In genomic region chr11:108221401-108221800, GRCh38 we compare ENCODE assay signal across 9 cellular contexts. TPM values are rescaled to one million over a fixed set of nuclear protein-coding genes. Genes with fewer than 3 reads are reported as not detected.
A peak's percentile ranks its signal among the peaks of the same experiment; 100 is the strongest.
DNase-seq lines count a peak whose midpoint lies in the region; ATAC-seq and TF ChIP-seq lines count a peak whose summit lies in the region.
"Had no signal": no experiment of that assay in that cellular context is flagged by ENCODE, and none has a peak within 500 bp of the region (broad histone marks: within the 10 kb centered on the region; RNA-seq: fewer than 3 reads in every experiment).

No MANE protein-coding gene starts in this region.

- peaks cover 7% of the 10 kb centered on the region for H3K36me3 Mint-ChIP-seq in CD4-positive, CD25-positive, alpha-beta regulatory T cell

- H3K9me2 ChIP-seq in Loucy (replicated peaks; ENCODE audit: low read depth, low read length): no peaks in the 10 kb centered on the region

- H2AFZ ChIP-seq in Loucy (ENCODE audit: low read length): no peak overlapping the region

- peak overlapping the region; percentile 99 for H3K4me3 ChIP-seq in CD4-positive, CD25-positive, alpha-beta regulatory T cell (ENCODE audit: low read depth, low read length)
- H3K4me3 ChIP-seq in Loucy (ENCODE audit: low read length, poor library complexity, severe bottlenecking) (peak overlapping the region; percentile 96), epithelial cell of esophagus (ENCODE audit: low read length) (peak overlapping the region; percentile 99), neutrophil (ENCODE audit: low read depth in 1 of 2, low read length in 1 of 2) (peak overlapping the region; percentile 85 to 97)

- H3K4me3 Mint-ChIP-seq in CD4-positive, CD25-positive, alpha-beta regulatory T cell: no peak overlapping the region

- H3K9ac ChIP-seq in Loucy (ENCODE audit: low read depth, low read length, poor library complexity, severe bottlenecking): peak overlapping the region; percentile 94

- H3K27me3 ChIP-seq in CD4-positive, CD25-positive, alpha-beta regulatory T cell (ENCODE audit: control insufficient read depth, insufficient read depth, low read length): no peaks in the 10 kb centered on the region
- H3K27me3 ChIP-seq in Loucy (ENCODE audit: insufficient read depth, low read length, poor library complexity, severe bottlenecking) (no peaks in the 10 kb centered on the region), neutrophil (no peaks in the 10 kb centered on the region)

- H3F3A ChIP-seq in Loucy (ENCODE audit: low read depth): no peaks in the 10 kb centered on the region

- DNase-seq in CD4-positive, CD25-positive, alpha-beta regulatory T cell: peak in 2 of 3 donors; percentile 19 to 56
- DNase-seq in epithelial cell of esophagus (ENCODE audit: low read depth) (no peak), NCI-H187 treated with DMSO at 0.1 percent for 48 hours (lab: John Stamatoyannopoulos, UW) (no peak)
- DNase-seq: islet precursor cell had no signal

- ATAC-seq in CD4-positive, CD25-positive, alpha-beta regulatory T cell (ENCODE audit: low read depth in 2 of 2): no peak
- ATAC-seq in GM19397 (IDR thresholded peaks at IDR 0.05; ENCODE audit: unreplicated experiment): no peak
- ATAC-seq in HG03460 (IDR thresholded peaks at IDR 0.05; ENCODE audit: unreplicated experiment): no peak
- ATAC-seq in HG02852 (IDR thresholded peaks at IDR 0.05; ENCODE audit: unreplicated experiment): no peak

- peak overlapping the region; percentile 99 for H3K27ac ChIP-seq in CD4-positive, CD25-positive, alpha-beta regulatory T cell (ENCODE audit: insufficient read depth, low read length, poor library complexity, severe bottlenecking)
- H3K27ac ChIP-seq in neutrophil: peak overlapping the region; percentile 96

- H3K36me3 ChIP-seq in CD4-positive, CD25-positive, alpha-beta regulatory T cell (ENCODE audit: control insufficient read depth, insufficient read depth, low read length): peaks cover 4% of the 10 kb centered on the region
- H3K36me3 ChIP-seq in Loucy (ENCODE audit: insufficient read depth, low read length) (no peaks in the 10 kb centered on the region), neutrophil (no peaks in the 10 kb centered on the region)

- peaks cover 69% of the 10 kb centered on the region for H3K4me1 ChIP-seq in CD4-positive, CD25-positive, alpha-beta regulatory T cell (ENCODE audit: control insufficient read depth, insufficient read depth, low read length, poor library complexity, severe bottlenecking)
- H3K4me1 ChIP-seq in Loucy (ENCODE audit: insufficient read depth, low read length, poor library complexity, severe bottlenecking) (peaks cover 67% of the 10 kb centered on the region), neutrophil (ENCODE audit: control insufficient read depth in 1 of 2, insufficient read depth in 1 of 2, low read depth in 1 of 2, low read length in 1 of 2) (peaks cover 54 to 55% of the 10 kb centered on the region in 2 experiments)

- peaks cover 36 to 65% (median 53%) of the 10 kb centered on the region in 4 donors for H3K4me1 Mint-ChIP-seq in CD4-positive, CD25-positive, alpha-beta regulatory T cell

- TF ChIP-seq CTCF in Loucy (conservative IDR thresholded peaks at IDR 0.05; ENCODE audit: low read length) (no peak), epithelial cell of esophagus (IDR thresholded peaks at IDR 0.05; ENCODE audit: insufficient read depth, low read depth, low read length, missing control alignments) (no peak), neutrophil (IDR thresholded peaks at IDR 0.05) (no peak)

- H3K27ac Mint-ChIP-seq in CD4-positive, CD25-positive, alpha-beta regulatory T cell: no peak overlapping the region

- H4K20me1 ChIP-seq in Loucy (ENCODE audit: insufficient read depth, low read length, poor library complexity, severe bottlenecking): peaks cover 66% of the 10 kb centered on the region

- H3K9me3 ChIP-seq in CD4-positive, CD25-positive, alpha-beta regulatory T cell (ENCODE audit: control insufficient read depth in 2 of 2, low read length in 2 of 2): no peaks in the 10 kb centered on the region
- no peaks in the 10 kb centered on the region for H3K9me3 ChIP-seq in Loucy (ENCODE audit: insufficient read depth, low read depth, low read length)
- H3K9me3 ChIP-seq in neutrophil: no peaks in the 10 kb centered on the region

- peaks cover 89% of the 10 kb centered on the region for H3K79me2 ChIP-seq in Loucy (ENCODE audit: insufficient read depth, low read length)

- peak overlapping the region; percentile 77 for H3K4me2 ChIP-seq in Loucy (ENCODE audit: low read depth, low read length, poor library complexity, severe bottlenecking)

- no peaks in the 10 kb centered on the region for H3K9me3 Mint-ChIP-seq in CD4-positive, CD25-positive, alpha-beta regulatory T cell

- no peaks in the 10 kb centered on the region for H3K27me3 Mint-ChIP-seq in CD4-positive, CD25-positive, alpha-beta regulatory T cell

RNA-seq across cellular contexts. Expression of gene NPAT, which starts 1.0 kb away (rescaled TPM):
- total RNA-seq in CD4-positive, CD25-positive, alpha-beta regulatory T cell: 36.5 TPM
- 10 to 100 TPM; 25.5 to 36.3 (median 29.9) TPM for polyA plus RNA-seq in CD4-positive, CD25-positive, alpha-beta regulatory T cell

RNA-seq across cellular contexts. Expression of gene ATM, which starts 1.5 kb away (rescaled TPM):
- total RNA-seq in CD4-positive, CD25-positive, alpha-beta regulatory T cell: 194 TPM
- 10 to 100 TPM; 30.4 to 55.4 (median 49.3) TPM for polyA plus RNA-seq in CD4-positive, CD25-positive, alpha-beta regulatory T cell

Comparison
In these comparisons a context has a peak if more than half of its experiments do, and no peak if none do; other contexts are left out.
1. DNase-seq: peak in CD4-positive, CD25-positive, alpha-beta regulatory T cell (2 of 3); none in epithelial cell of esophagus (single experiment) and NCI-H187 treated with DMSO at 0.1 percent for 48 hours (single experiment).
2. Peak in every context shown above with its lines, with median percentiles within 50 percentile points of each other: H3K4me3 ChIP-seq.